8 cellular contexts compared by ENCODE assay signal in the genomic region with DNA sequence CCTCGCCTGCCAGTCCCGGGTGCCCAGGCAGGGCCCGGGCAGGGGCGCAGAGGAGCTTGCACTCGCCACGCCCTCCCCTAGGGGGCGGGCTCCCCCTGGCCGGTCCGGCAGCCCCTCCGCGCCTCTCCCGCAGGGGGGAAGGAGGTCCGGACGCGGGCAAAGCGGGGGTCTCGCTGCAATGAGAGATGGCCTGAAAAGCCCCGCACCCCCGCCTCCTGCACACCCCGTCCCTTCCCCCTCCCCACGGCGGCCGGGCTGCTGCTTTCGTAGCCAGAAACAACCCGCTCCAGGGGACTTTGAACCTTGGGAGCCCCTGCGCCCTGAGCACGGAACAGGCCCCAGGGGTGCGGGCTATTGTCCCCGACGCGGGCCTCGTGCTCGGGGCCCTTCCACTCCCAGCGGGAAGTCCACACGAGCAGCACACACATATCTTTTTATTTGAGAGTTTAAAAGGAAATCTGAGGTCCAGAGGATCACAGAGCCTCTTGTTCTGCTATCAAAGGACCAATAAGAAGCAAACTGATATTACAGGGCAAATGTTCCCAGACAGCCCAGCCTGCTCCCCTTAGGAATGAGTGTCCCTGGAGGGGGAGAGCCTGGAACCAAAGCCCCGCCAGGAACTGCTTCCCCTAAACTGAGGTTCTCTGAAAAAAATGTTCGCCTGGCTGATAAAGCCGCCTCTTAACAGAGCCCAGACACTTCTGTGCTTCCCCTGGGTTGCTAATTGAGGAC. TPM values are rescaled to one million over a fixed set of nuclear protein-coding genes. Genes with fewer than 3 reads are reported as not detected.
A peak's percentile ranks its signal among the peaks of the same experiment; 100 is the strongest.
DNase-seq lines count a peak whose midpoint lies in the region; ATAC-seq and TF ChIP-seq lines count a peak whose summit lies in the region.

No MANE protein-coding gene starts in this region.

- WGBS in GM23248 (ENCODE audit: low coverage in 1 of 2, low lambda C conversion rate in 2 of 2, missing lambda C conversion rate in 2 of 2), 2 experiments: 8 to 12% methylated on average over 21 to 28 of the region's 38 CpGs
- WGBS in right lobe of liver (ENCODE audit: insufficient coverage, low coverage, low lambda C conversion rate, missing lambda C conversion rate): 4% methylated on average over 9 of the region's 38 CpGs

- in situ Hi-C loops in GM23248 (cut with MboI): loop anchor here (10.0 kb wide), 1 partner anchor 150 kb away; no protein-coding TSS in a partner anchor

- no peaks in the 10 kb centered on the region for H3K9me2 ChIP-seq in GM23248 (ENCODE audit: insufficient read depth)

- peak overlapping the region; percentile 67 for H2AFZ ChIP-seq in GM23248

- no peaks in the 10 kb centered on the region for H3K36me3 ChIP-seq in BLaER1 treated with 17β-estradiol and CSF1 and Interleukin-3, amounts not matched to agents 10 nM and 100 nM
- H3K36me3 ChIP-seq in GM23248 (ENCODE audit: low read depth) (no peaks in the 10 kb centered on the region), right lobe of liver (no peaks in the 10 kb centered on the region)

- H3K27ac ChIP-seq in BLaER1 treated with 17β-estradiol and CSF1 and Interleukin-3, amounts not matched to agents 10 nM and 100 nM: peak overlapping the region in 4 of 11 experiments; percentile 40 to 69 (median 59); a peak in 8 of 22 replicates
- H3K27ac ChIP-seq in GM23248: peak overlapping the region; percentile 28; the same call in 1 of the 2 replicates
- peak overlapping the region; percentile 69 to 82 (median 75) for H3K27ac ChIP-seq in right lobe of liver

- intact Hi-C loops in right lobe of liver (cut with DNase I): loop anchor here (5.0 to 10.0 kb wide), 3 partner anchors 43 to 140 kb away; no protein-coding TSS in a partner anchor

- CTCF ChIA-PET in T-cell (lab: Charles Lee): interaction anchor here in 1 of 2 donors (0.5 to 1.6 kb wide), 2 partner anchors 48 to 94 kb away, joined by 3 read pairs; partner anchors contain the start of gene CBX8

- peaks cover 14 to 35% (median 25%) of the 10 kb centered on the region in 3 donors for H3K4me1 Mint-ChIP-seq in T-cell

- H3K27me3 ChIP-seq in BLaER1 treated with 17β-estradiol and CSF1 and Interleukin-3, amounts not matched to agents 10 nM and 100 nM: peaks cover 69 to 98% (median 95%) of the 10 kb centered on the region in 11 experiments
- H3K27me3 ChIP-seq in GM23248 (replicated peaks; ENCODE audit: insufficient read depth) (peaks cover 29% of the 10 kb centered on the region), right lobe of liver (peaks cover 0 to 8% of the 10 kb centered on the region in 2 donors)

- H3K4me1 ChIP-seq in BLaER1 treated with 17β-estradiol and CSF1 and Interleukin-3, amounts not matched to agents 10 nM and 100 nM: peaks cover 49 to 62% (median 57%) of the 10 kb centered on the region in 10 experiments
- peaks cover 6% of the 10 kb centered on the region for H3K4me1 ChIP-seq in GM23248 (ENCODE audit: insufficient read depth)
- peaks cover 0 to 50% (median 8%) of the 10 kb centered on the region in 4 donors for H3K4me1 ChIP-seq in right lobe of liver

- peak overlapping the region; percentile 35 to 96 (median 60) for H3K4me2 ChIP-seq in BLaER1 treated with 17β-estradiol and CSF1 and Interleukin-3, amounts not matched to agents 10 nM and 100 nM
- H3K4me2 ChIP-seq in GM23248 (ENCODE audit: unreplicated experiment): peak overlapping the region; percentile 27

- peak overlapping the region in 5 of 11 experiments; percentile 37 to 71 (median 53); a peak in 8 of 22 replicates for H3K9ac ChIP-seq in BLaER1 treated with 17β-estradiol and CSF1 and Interleukin-3, amounts not matched to agents 10 nM and 100 nM
- H3K9ac ChIP-seq in GM23248: peak overlapping the region; percentile 18

- peaks cover 7% of the 10 kb centered on the region for H3F3A ChIP-seq in GM23248 (ENCODE audit: insufficient read depth)

- H3K27me3 Mint-ChIP-seq in T-cell: peaks cover 10 to 39% of the 10 kb centered on the region in 2 donors

- H3K4me3 Mint-ChIP-seq in T-cell: peak overlapping the region in 2 of 3 donors; percentile 17 to 60

- H3K79me2 ChIP-seq in GM23248 (ENCODE audit: insufficient read depth): no peaks in the 10 kb centered on the region

- H4K20me1 ChIP-seq in BLaER1 treated with 17β-estradiol and CSF1 and Interleukin-3, amounts not matched to agents 10 nM and 100 nM: peaks cover 0 to 52% (median 50%) of the 10 kb centered on the region in 11 experiments; a peak in 18 of 22 replicates
- H4K20me1 ChIP-seq in GM23248 (ENCODE audit: insufficient read depth): no peaks in the 10 kb centered on the region

- POLR2A ChIA-PET in T-cell (lab: Charles Lee): interaction anchor here in 1 of 2 donors (0.6 kb wide), 2 partner anchors 1009 to 1707 kb away, joined by 3 to 4 read pairs; no protein-coding TSS in a partner anchor

- peak; percentile 50 to 80 (median 72) for TF ChIP-seq CTCF in right lobe of liver (IDR thresholded peaks at IDR 0.05)

- no peak overlapping the region for H3K27ac Mint-ChIP-seq in T-cell

- peak overlapping the region in 6 of 10 experiments; percentile 27 to 50 (median 40); a peak in 9 of 20 replicates for H3K4me3 ChIP-seq in BLaER1 treated with 17β-estradiol and CSF1 and Interleukin-3, amounts not matched to agents 10 nM and 100 nM
- peak overlapping the region; percentile 77; the same call in 1 of the 2 replicates for H3K4me3 ChIP-seq in GM23248
- H3K4me3 ChIP-seq in right lobe of liver: peak overlapping the region; percentile 55 to 65 (median 64)

- H3K9me3 Mint-ChIP-seq in T-cell: no peaks in the 10 kb centered on the region

- DNase-seq in GM23248 (peak; percentile 58), T-cell (peak in 15 of 34 experiments; percentile 30 to 57 (median 44)), cerebellum (ENCODE audit: low spot score) (peak; percentile 39), right lobe of liver (peak; percentile 67 to 74 (median 72)), GOT3 (lab: John Stamatoyannopoulos, UW) (no peak)
- DNase-seq in stimulated activated naive CD8-positive, alpha-beta T cell treated with anti-CD3 and anti-CD28 coated beads, Interleukin-15, Interleukin-2, amounts not matched to agents 100 U/mL and 50 U/mL, for 24 hours: peak; percentile 74

- no peaks in the 10 kb centered on the region for H3K36me3 Mint-ChIP-seq in T-cell

- TF ChIP-seq POLR2A in right lobe of liver (IDR thresholded peaks at IDR 0.05): no peak

- ATAC-seq in T-cell (replicated peaks in 1 of 4) (peak; percentile 51 to 64 (median 61)), right lobe of liver (peak; percentile 64 to 68 (median 65)), HG03565 (IDR thresholded peaks at IDR 0.05; ENCODE audit: unreplicated experiment) (no peak)
- ATAC-seq in stimulated activated naive CD8-positive, alpha-beta T cell treated with anti-CD3 and anti-CD28 coated beads, Interleukin-15, Interleukin-2, amounts not matched to agents 100 U/mL and 50 U/mL, for 24 hours: peak; percentile 47

- H3K9me3 ChIP-seq in BLaER1 treated with 17β-estradiol and CSF1 and Interleukin-3, amounts not matched to agents 10 nM and 100 nM (replicated peaks in 1 of 11): peaks cover 0 to 8% (median 0%) of the 10 kb centered on the region in 11 experiments; a peak in 4 of 22 replicates
- no peaks in the 10 kb centered on the region for H3K9me3 ChIP-seq in GM23248 (ENCODE audit: low read depth)
- no peaks in the 10 kb centered on the region for H3K9me3 ChIP-seq in right lobe of liver

RNA-seq across cellular contexts. Expression of gene CBX4, which starts 5.8 kb away (rescaled TPM):
- 11.4 and 18.9 TPM in 2 replicates for total RNA-seq in GM23248 (2014; rRNA removed; shearing (Covaris generic))
- 1.2 and 1.4 TPM in 2 replicates for polyA plus RNA-seq in GM23248 (2016; fragmentation: Nextera tagmentation; extraction: Ambion mirVana)
- total RNA-seq in T-cell: 100 to 1,000 TPM in 2 of 5 donors, 10 to 100 TPM in 3; 63.2 to 138 (median 70.2) TPM
- total RNA-seq in cerebellum: 15.4 TPM
- total RNA-seq in right lobe of liver: 10 to 100 TPM in 5 of 6 experiments, 1 to 10 TPM in 1; 8.9 to 21.9 (median 15.1) TPM

RNA-seq across cellular contexts. Expression of gene CBX8, which starts 48.2 kb away (rescaled TPM):
- total RNA-seq in GM23248 (2014; rRNA removed; shearing (Covaris generic)): 2.7 and 3.9 TPM in 2 replicates
- 5.9 and 6.4 TPM in 2 replicates for polyA plus RNA-seq in GM23248 (2016; fragmentation: Nextera tagmentation; extraction: Ambion mirVana)
- 1 to 10 TPM; 1.9 to 5.1 (median 3.9) TPM for total RNA-seq in T-cell
- total RNA-seq in cerebellum: 7.4 TPM
- 1 to 10 TPM; 1.2 to 4.7 (median 2.0) TPM for total RNA-seq in right lobe of liver
